Comparison of ENCODE assay signal across 15 cellular contexts in the genomic region with DNA sequence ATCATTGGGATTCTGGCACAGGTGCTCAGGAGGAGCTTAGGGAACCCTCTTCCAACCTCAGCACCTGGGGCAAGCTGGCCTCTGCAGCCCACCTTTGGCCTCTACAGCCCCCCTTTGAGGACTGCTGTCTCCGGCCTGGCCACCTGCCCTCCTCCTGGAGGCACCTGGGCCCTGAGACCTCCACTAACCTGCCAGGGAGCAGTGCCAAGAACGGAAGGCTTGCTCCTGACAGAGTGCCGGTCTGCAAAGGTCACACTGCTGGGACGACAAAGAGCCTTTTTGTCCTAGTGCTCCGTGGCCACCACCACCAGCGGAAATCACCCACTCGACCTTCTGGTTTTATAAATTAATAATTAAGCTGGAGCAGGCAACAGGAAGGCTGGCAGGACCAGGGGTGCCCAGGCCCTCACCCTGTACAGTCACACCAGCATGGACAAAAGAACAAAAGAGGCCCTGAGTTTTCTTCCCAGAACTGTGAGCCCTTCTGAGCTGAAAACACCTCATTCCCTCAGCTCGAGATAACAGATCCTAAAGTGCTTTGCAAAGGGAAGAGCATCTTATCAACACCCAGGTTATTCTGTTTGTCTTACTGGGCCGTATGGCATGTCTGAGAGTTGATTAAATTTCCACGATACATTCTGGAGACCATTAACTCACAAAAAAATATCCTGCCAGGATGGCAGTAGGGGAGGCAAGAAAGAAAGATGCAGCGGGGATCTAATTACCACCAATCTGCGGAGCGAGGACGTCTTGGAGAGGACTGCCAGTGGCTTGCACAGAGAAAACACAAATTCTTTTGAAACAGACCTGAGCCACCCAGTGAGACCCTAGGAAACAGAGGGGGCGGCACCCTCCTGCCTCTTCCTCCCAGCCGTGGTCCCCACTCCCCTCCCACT. TPM values are rescaled to one million over a fixed set of nuclear protein-coding genes. Genes with fewer than 3 reads are reported as not detected.
DNase-seq lines count a peak whose midpoint lies in the region; ATAC-seq and TF ChIP-seq lines count a peak whose summit lies in the region.
"Had no signal": no experiment of that assay in that cellular context is flagged by ENCODE, and none has a peak within 500 bp of the region (broad histone marks: within the 10 kb centered on the region; RNA-seq: fewer than 3 reads in every experiment).

No MANE protein-coding gene starts in this region.

- no peak for TF ChIP-seq POLR2A in stomach (IDR thresholded peaks at IDR 0.05)
- no peak for TF ChIP-seq POLR2A in tibial nerve (IDR thresholded peaks at IDR 0.05)

- intact Hi-C loops in stomach (cut with DNase I; ENCODE audit: low total_unique reads), result no loop called here

- H3K36me3 ChIP-seq in stomach, result peaks cover 0 to 7% (median 0%) of the 10 kb centered on the region in 4 donors
- H3K36me3 ChIP-seq in tibial nerve, result no peaks in the 10 kb centered on the region
- H3K36me3 ChIP-seq: uterus had no signal

- H3K4me1 ChIP-seq in stomach (peaks cover 59 to 94% (median 78%) of the 10 kb centered on the region in 4 donors), tibial nerve (no peaks in the 10 kb centered on the region)
- H3K4me1 ChIP-seq: uterus had no signal

- H3K4me3 ChIP-seq in stomach, result no peak overlapping the region
- no peak overlapping the region for H3K4me3 ChIP-seq in tibial nerve
- H3K4me3 ChIP-seq: uterus had no signal

- ATAC-seq in HG02759 (IDR thresholded peaks at IDR 0.05; ENCODE audit: unreplicated experiment), result no peak
- ATAC-seq: activated naive CD8-positive, alpha-beta T cell treated with anti-CD3 and anti-CD28 coated beads, Interleukin-2, amount 50 U/mL, for 24 hours had no signal

- H3K27ac ChIP-seq in stomach, result peak overlapping the region; percentile 85 to 93 (median 88)
- no peak overlapping the region for H3K27ac ChIP-seq in tibial nerve
- H3K27ac ChIP-seq: uterus had no signal

- peak; percentile 22 for DNase-seq in SHP77 treated with DMSO at 0.1 percent for 48 hours (lab: John Stamatoyannopoulos, UW)
- DNase-seq in SHP77 (lab: John Stamatoyannopoulos, UW), result no peak
- DNase-seq in SW480 (ENCODE audit: low spot score), result peak; percentile 90
- DNase-seq in left kidney (ENCODE audit: low read depth, low spot score), result peak; percentile 77
- peak; percentile 89 for DNase-seq in stomach
- no peak for DNase-seq in activated CD4-positive, alpha-beta T cell treated with anti-CD3 and anti-CD28 coated beads for 48 hours
- DNase-seq in tibial nerve (ENCODE audit: low spot score in 2 of 2), result no peak
- DNase-seq: activated naive CD8-positive, alpha-beta T cell treated with anti-CD3 and anti-CD28 coated beads, Interleukin-2, amount 50 U/mL, for 24 hours; activated T-cell treated with anti-CD3 and anti-CD28 coated beads for 4 hours; Caco-2; MM.1S; stimulated activated CD4-positive, alpha-beta T cell treated with anti-CD3 and anti-CD28 coated beads, Interleukin-15, amount 100 ng/mL, for 24 hours; uterus had no signal

- TF ChIP-seq CTCF in stomach (IDR thresholded peaks at IDR 0.05), result no peak
- no peak for TF ChIP-seq CTCF in tibial nerve (IDR thresholded peaks at IDR 0.05)

- TF ChIP-seq EP300 in stomach (IDR thresholded peaks at IDR 0.05) (no peak), tibial nerve (IDR thresholded peaks at IDR 0.05) (no peak)

- 28 to 48% (median 41%) methylated on average over 16 of the region's 16 CpGs for WGBS in stomach, 5 donors
- 55 to 60% methylated on average over 13 to 16 of the region's 16 CpGs for WGBS in tibial nerve, 2 donors

- H3K9me3 ChIP-seq in stomach, result no peaks in the 10 kb centered on the region
- H3K9me3 ChIP-seq in tibial nerve, result peaks cover 0 to 25% (median 4%) of the 10 kb centered on the region in 4 donors
- H3K9me3 ChIP-seq: uterus had no signal

- H3K27me3 ChIP-seq in stomach, result no peaks in the 10 kb centered on the region
- peaks cover 0 to 19% of the 10 kb centered on the region in 2 donors for H3K27me3 ChIP-seq in tibial nerve
- H3K27me3 ChIP-seq: uterus had no signal

RNA-seq across cellular contexts. Expression of gene TESC, which starts 8.2 kb away (rescaled TPM):
- total RNA-seq in stomach (100 to 1,000 TPM in 2 of 5 donors, 10 to 100 TPM in 2, not detected in 1; 51.3 to 352 (median 103) TPM), tibial nerve (10 to 100 TPM in 1 of 4 donors, 1 to 10 TPM in 3; 2.9 to 10.2 (median 7.1) TPM)
- polyA plus RNA-seq in stomach, result 100 to 1,000 TPM in 1 of 3 donors, 10 to 100 TPM in 2; 70.3 to 183 (median 87.5) TPM
- total RNA-seq: fibroblast of villous mesenchyme had no signal

Comparison
In these comparisons a context has a peak if more than half of its experiments do, and no peak if none do; other contexts are left out.
1. DNase-seq: peak in SHP77 treated with DMSO at 0.1 percent for 48 hours (single experiment), SW480 (single experiment), left kidney (single experiment) and stomach (single experiment); none in SHP77 (0 of 2), activated CD4-positive, alpha-beta T cell treated with anti-CD3 and anti-CD28 coated beads for 48 hours (single experiment) and tibial nerve (0 of 2).
2. H3K27ac ChIP-seq: peak in stomach (5 of 5); none in tibial nerve (0 of 4).